In the genomic region with DNA sequence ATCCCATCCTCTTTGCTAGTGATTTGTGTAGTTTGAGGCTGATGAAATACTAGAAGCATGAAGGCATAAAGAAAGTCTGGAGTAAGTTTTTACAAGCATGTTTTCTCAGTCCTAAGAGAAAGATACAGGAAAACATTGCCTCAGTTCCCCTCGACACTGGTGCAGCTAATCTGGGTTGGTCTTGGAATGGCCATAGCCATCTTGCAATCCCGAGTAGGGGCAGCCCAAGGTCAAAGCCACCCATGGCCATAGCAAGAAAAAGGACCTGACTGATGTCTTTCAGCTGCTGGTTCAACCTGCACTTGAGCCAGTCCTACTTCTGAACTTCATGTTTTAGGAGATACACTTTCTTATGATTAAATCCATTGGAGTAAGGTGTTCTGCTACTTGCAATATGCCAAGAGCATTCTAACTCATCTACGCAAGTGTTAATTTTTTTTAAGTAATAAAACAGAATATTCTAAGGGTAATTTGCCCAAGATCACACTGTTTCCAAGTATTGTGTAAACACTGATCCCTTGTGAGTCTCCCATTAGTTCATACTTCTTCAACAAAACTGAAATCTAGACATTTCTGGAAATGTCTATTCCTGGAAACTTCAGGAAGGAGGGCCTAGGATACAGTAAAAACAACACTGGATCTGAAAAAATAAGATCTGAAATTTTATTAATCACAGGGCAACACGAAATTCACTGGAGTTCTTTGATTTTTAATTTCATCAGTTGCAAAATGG, we compare ENCODE assay signal across 16 cellular contexts.
DNase-seq lines count a peak whose midpoint lies in the region; ATAC-seq and TF ChIP-seq lines count a peak whose summit lies in the region.
"Had no signal": no experiment of that assay in that cellular context is flagged by ENCODE, and none has a peak within 500 bp of the region (broad histone marks: within the 10 kb centered on the region; RNA-seq: fewer than 3 reads in every experiment).

No MANE protein-coding gene starts in this region.

- H3K4me3 ChIP-seq in right atrium auricular region (no peak overlapping the region), esophagus (ENCODE audit: low read depth in 1 of 2, low read length in 2 of 2) (no peak overlapping the region), aorta (ENCODE audit: low read length in 2 of 2) (no peak overlapping the region), osteoblast (ENCODE audit: insufficient read depth, low read length) (no peak overlapping the region)
- H3K4me3 ChIP-seq: BLaER1 treated with 17β-estradiol and CSF1 and Interleukin-3, amounts not matched to agents 10 nM and 100 nM; HAP-1 had no signal

- WGBS in esophagus, 2 donors = 81 to 83% methylated on average over 4 of the region's 4 CpGs
- WGBS in aorta, 2 donors = 28 to 31% methylated on average over 4 of the region's 4 CpGs

- no peaks in the 10 kb centered on the region for H4K20me1 ChIP-seq in osteoblast (ENCODE audit: insufficient read depth, low read length)

- no peak overlapping the region for H2AFZ ChIP-seq in osteoblast (ENCODE audit: low read length)

- H3K36me3 ChIP-seq in right atrium auricular region = no peaks in the 10 kb centered on the region
- H3K36me3 ChIP-seq in esophagus (ENCODE audit: control insufficient read depth in 2 of 2, insufficient read depth in 2 of 2, low read length in 1 of 2) = no peaks in the 10 kb centered on the region
- H3K36me3 ChIP-seq in aorta (ENCODE audit: control insufficient read depth in 1 of 2, insufficient read depth in 2 of 2, low read length in 1 of 2) = no peaks in the 10 kb centered on the region
- H3K36me3 ChIP-seq in osteoblast (ENCODE audit: insufficient read depth, low read length) = no peaks in the 10 kb centered on the region
- H3K36me3 ChIP-seq: HAP-1 had no signal

- ATAC-seq in Right ventricle myocardium inferior (peak; percentile 75), sciatic nerve (peak; percentile 87), aorta (ENCODE audit: low FRiP score) (peak; percentile 82)

- H3K4me1 ChIP-seq in right atrium auricular region = peaks cover 0 to 13% of the 10 kb centered on the region in 2 donors
- peaks cover 2 to 5% of the 10 kb centered on the region in 2 donors for H3K4me1 ChIP-seq in esophagus (ENCODE audit: control insufficient read depth in 2 of 2, insufficient read depth in 2 of 2, low read length in 1 of 2)
- H3K4me1 ChIP-seq in aorta (ENCODE audit: control insufficient read depth in 1 of 2, insufficient read depth in 2 of 2, low read length in 2 of 2) = peaks cover 5 to 6% of the 10 kb centered on the region in 2 donors
- H3K4me1 ChIP-seq in osteoblast (ENCODE audit: insufficient read depth, low read length) = peaks cover 8% of the 10 kb centered on the region

- no peak for TF ChIP-seq CTCF in right atrium auricular region (IDR thresholded peaks at IDR 0.05)
- no peak for TF ChIP-seq CTCF in osteoblast (IDR thresholded peaks at IDR 0.05; ENCODE audit: extremely low read depth, low read depth, low read length)

- H3K79me2 ChIP-seq in osteoblast (ENCODE audit: insufficient read depth, low read length) = no peaks in the 10 kb centered on the region

- H3K4me2 ChIP-seq in osteoblast (ENCODE audit: insufficient read depth, low read length) = no peak overlapping the region

- DNase-seq in Right ventricle myocardium inferior (ENCODE audit: missing footprints) (no peak), right atrium auricular region (ENCODE audit: low spot score) (no peak), sciatic nerve (ENCODE audit: low spot score) (no peak), aorta (no peak), cerebellum (ENCODE audit: low spot score) (no peak), osteoblast (ENCODE audit: insufficient read length, low spot score, missing footprints) (no peak), GDM1 (lab: John Stamatoyannopoulos, UW) (no peak)
- DNase-seq: 8988T; ACHN; CD4-positive, CD25-positive, alpha-beta regulatory T cell; DMS153; DMS79 treated with DMSO at 0.1 percent for 48 hours; GF-D8 had no signal

- H3K27me3 ChIP-seq in right atrium auricular region = no peaks in the 10 kb centered on the region
- no peaks in the 10 kb centered on the region for H3K27me3 ChIP-seq in esophagus (ENCODE audit: control insufficient read depth in 1 of 2, insufficient read depth in 2 of 2, low read length in 2 of 2)
- H3K27me3 ChIP-seq in aorta (ENCODE audit: control insufficient read depth in 1 of 2, insufficient read depth in 2 of 2, low read length in 1 of 2) = no peaks in the 10 kb centered on the region
- H3K27me3 ChIP-seq in osteoblast (ENCODE audit: insufficient read depth, low read length) = no peaks in the 10 kb centered on the region
- H3K27me3 ChIP-seq: BLaER1 treated with 17β-estradiol and CSF1 and Interleukin-3, amounts not matched to agents 10 nM and 100 nM had no signal

- no peak overlapping the region for H3K27ac ChIP-seq in right atrium auricular region
- peak overlapping the region; percentile 11 to 49 for H3K27ac ChIP-seq in esophagus (ENCODE audit: low read depth in 2 of 2, low read length in 1 of 2)
- peak overlapping the region; percentile 12 to 51 for H3K27ac ChIP-seq in aorta (ENCODE audit: low read depth in 1 of 2, low read length in 2 of 2)
- H3K27ac ChIP-seq in osteoblast (ENCODE audit: low read depth, low read length) = no peak overlapping the region
- H3K27ac ChIP-seq: BLaER1 treated with 17β-estradiol and CSF1 and Interleukin-3, amounts not matched to agents 10 nM and 100 nM had no signal

- intact Hi-C loops in Right ventricle myocardium inferior (cut with DNase I) = loop anchor here (2.0 to 5.0 kb wide), 2 partner anchors 36 to 109 kb away; partner anchors contain the start of gene MAP3K5
- intact Hi-C loops in sciatic nerve (cut with DNase I) = no loop called here
- intact Hi-C loops in aorta (cut with DNase I) = loop anchor here in 1 of 2 donors (5.0 kb wide), 1 partner anchor 54 kb away; no protein-coding TSS in a partner anchor

- no peaks in the 10 kb centered on the region for H3K9me3 ChIP-seq in right atrium auricular region
- H3K9me3 ChIP-seq in esophagus (ENCODE audit: control insufficient read depth in 2 of 2, insufficient read depth in 1 of 2, low read depth in 1 of 2, low read length in 1 of 2) = no peaks in the 10 kb centered on the region
- no peaks in the 10 kb centered on the region for H3K9me3 ChIP-seq in aorta (ENCODE audit: control insufficient read depth, low read length)
- H3K9me3 ChIP-seq in osteoblast (ENCODE audit: low read depth, low read length) = no peaks in the 10 kb centered on the region
- H3K9me3 ChIP-seq: HAP-1 had no signal

Comparison
In these comparisons a context has a peak if more than half of its experiments do, and no peak if none do; other contexts are left out.
1. H3K27ac ChIP-seq: peak in esophagus (2 of 2) and aorta (2 of 2); none in right atrium auricular region (0 of 2) and osteoblast (single experiment).
2. Peak in every context shown above with its lines, with median percentiles within 50 percentile points of each other: ATAC-seq.